1 cellular context compared by ENCODE assay signal in the genomic region with DNA sequence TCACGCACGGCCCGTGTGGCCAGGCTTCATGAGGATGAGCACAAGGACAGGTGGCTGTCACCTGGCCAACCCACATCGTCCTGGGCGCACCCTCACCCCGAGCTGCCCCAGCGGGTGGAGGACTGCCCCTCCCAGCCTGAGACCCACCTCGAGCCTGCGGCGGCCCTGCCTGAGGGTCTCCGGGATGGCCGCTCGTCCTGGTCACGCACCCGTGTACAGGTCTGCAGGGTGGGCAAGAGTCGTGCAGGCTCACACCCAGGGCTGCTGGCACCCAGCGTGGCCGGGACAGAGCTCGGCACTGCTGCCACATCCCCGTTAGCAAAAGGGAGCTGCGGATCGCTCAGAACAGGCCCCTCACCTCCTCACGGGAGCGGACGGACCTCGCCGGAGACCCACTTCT.
TF ChIP-seq lines count a peak whose summit lies in the region.

No MANE protein-coding gene starts in this region.

TF ChIP-seq in HepG2, 621 proteins besides CTCF, POLR2A, EP300 and RAD21:
- TF ChIP-seq, protein P1, sequence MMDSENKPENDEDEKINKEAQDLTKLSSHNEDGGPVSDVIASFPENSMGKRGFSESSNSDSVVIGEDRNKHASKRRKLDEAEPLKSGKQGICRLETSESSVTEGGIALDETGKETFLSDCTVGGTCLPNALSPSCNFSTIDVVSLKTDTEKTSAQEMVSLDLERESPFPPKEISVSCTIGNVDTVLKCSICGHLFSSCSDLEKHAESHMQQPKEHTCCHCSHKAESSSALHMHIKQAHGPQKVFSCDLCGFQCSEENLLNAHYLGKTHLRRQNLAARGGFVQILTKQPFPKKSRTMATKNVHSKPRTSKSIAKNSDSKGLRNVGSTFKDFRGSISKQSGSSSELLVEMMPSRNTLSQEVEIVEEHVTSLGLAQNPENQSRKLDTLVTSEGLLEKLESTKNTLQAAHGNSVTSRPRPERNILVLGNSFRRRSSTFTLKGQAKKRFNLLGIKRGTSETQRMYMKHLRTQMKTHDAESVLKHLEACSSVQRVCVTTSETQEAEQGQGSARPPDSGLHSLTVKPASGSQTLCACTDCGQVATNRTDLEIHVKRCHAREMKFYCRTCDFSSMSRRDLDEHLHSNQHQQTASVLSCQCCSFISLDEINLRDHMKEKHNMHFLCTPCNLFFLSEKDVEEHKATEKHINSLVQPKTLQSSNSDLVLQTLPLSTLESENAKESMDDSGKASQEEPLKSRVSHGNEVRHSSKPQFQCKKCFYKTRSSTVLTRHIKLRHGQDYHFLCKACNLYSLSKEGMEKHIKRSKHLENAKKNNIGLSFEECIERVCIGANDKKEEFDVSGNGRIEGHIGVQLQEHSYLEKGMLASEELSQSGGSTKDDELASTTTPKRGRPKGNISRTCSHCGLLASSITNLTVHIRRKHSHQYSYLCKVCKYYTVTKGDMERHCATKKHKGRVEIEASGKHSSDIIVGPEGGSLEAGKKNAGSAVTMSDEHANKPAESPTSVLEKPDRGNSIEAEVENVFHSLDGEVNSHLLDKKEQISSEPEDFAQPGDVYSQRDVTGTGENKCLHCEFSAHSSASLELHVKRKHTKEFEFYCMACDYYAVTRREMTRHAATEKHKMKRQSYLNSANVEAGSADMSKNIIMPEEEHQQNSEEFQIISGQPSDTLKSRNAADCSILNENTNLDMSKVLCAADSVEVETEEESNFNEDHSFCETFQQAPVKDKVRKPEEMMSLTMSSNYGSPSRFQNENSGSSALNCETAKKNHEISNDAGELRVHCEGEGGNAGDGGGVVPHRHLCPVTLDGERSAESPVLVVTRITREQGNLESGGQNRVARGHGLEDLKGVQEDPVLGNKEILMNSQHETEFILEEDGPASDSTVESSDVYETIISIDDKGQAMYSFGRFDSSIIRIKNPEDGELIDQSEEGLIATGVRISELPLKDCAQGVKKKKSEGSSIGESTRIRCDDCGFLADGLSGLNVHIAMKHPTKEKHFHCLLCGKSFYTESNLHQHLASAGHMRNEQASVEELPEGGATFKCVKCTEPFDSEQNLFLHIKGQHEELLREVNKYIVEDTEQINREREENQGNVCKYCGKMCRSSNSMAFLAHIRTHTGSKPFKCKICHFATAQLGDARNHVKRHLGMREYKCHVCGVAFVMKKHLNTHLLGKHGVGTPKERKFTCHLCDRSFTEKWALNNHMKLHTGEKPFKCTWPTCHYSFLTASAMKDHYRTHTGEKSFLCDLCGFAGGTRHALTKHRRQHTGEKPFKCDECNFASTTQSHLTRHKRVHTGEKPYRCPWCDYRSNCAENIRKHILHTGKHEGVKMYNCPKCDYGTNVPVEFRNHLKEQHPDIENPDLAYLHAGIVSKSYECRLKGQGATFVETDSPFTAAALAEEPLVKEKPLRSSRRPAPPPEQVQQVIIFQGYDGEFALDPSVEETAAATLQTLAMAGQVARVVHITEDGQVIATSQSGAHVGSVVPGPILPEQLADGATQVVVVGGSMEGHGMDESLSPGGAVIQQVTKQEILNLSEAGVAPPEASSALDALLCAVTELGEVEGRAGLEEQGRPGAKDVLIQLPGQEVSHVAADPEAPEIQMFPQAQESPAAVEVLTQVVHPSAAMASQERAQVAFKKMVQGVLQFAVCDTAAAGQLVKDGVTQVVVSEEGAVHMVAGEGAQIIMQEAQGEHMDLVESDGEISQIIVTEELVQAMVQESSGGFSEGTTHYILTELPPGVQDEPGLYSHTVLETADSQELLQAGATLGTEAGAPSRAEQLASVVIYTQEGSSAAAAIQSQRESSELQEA (CRISPR knock-in tag; IDR thresholded peaks at IDR 0.05; ENCODE audit: not compliant biosample characterization) = no peak
- TF ChIP-seq, protein P2, sequence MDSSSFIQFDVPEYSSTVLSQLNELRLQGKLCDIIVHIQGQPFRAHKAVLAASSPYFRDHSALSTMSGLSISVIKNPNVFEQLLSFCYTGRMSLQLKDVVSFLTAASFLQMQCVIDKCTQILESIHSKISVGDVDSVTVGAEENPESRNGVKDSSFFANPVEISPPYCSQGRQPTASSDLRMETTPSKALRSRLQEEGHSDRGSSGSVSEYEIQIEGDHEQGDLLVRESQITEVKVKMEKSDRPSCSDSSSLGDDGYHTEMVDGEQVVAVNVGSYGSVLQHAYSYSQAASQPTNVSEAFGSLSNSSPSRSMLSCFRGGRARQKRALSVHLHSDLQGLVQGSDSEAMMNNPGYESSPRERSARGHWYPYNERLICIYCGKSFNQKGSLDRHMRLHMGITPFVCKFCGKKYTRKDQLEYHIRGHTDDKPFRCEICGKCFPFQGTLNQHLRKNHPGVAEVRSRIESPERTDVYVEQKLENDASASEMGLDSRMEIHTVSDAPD (CRISPR knock-in tag; IDR thresholded peaks at IDR 0.05) = no peak
- TF ChIP-seq U2AF1 (optimal IDR thresholded peaks at IDR 0.05; ENCODE audit: low read depth, low read length) = no peak
- no peak for TF ChIP-seq ZNF724P (CRISPR knock-in tag; IDR thresholded peaks at IDR 0.05; ENCODE audit: borderline replicate concordance)
- TF ChIP-seq RCOR2 (CRISPR knock-in tag; IDR thresholded peaks at IDR 0.05) = no peak
- no peak for TF ChIP-seq ZSCAN20 (CRISPR knock-in tag; IDR thresholded peaks at IDR 0.05; ENCODE audit: borderline replicate concordance)
- TF ChIP-seq, protein P3, sequence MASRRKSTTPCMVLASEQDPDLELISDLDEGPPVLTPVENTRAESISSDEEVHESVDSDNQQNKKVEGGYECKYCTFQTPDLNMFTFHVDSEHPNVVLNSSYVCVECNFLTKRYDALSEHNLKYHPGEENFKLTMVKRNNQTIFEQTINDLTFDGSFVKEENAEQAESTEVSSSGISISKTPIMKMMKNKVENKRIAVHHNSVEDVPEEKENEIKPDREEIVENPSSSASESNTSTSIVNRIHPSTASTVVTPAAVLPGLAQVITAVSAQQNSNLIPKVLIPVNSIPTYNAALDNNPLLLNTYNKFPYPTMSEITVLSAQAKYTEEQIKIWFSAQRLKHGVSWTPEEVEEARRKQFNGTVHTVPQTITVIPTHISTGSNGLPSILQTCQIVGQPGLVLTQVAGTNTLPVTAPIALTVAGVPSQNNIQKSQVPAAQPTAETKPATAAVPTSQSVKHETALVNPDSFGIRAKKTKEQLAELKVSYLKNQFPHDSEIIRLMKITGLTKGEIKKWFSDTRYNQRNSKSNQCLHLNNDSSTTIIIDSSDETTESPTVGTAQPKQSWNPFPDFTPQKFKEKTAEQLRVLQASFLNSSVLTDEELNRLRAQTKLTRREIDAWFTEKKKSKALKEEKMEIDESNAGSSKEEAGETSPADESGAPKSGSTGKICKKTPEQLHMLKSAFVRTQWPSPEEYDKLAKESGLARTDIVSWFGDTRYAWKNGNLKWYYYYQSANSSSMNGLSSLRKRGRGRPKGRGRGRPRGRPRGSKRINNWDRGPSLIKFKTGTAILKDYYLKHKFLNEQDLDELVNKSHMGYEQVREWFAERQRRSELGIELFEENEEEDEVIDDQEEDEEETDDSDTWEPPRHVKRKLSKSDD (CRISPR knock-in tag; IDR thresholded peaks at IDR 0.05; ENCODE audit: low read depth) = no peak
- TF ChIP-seq, protein P4, sequence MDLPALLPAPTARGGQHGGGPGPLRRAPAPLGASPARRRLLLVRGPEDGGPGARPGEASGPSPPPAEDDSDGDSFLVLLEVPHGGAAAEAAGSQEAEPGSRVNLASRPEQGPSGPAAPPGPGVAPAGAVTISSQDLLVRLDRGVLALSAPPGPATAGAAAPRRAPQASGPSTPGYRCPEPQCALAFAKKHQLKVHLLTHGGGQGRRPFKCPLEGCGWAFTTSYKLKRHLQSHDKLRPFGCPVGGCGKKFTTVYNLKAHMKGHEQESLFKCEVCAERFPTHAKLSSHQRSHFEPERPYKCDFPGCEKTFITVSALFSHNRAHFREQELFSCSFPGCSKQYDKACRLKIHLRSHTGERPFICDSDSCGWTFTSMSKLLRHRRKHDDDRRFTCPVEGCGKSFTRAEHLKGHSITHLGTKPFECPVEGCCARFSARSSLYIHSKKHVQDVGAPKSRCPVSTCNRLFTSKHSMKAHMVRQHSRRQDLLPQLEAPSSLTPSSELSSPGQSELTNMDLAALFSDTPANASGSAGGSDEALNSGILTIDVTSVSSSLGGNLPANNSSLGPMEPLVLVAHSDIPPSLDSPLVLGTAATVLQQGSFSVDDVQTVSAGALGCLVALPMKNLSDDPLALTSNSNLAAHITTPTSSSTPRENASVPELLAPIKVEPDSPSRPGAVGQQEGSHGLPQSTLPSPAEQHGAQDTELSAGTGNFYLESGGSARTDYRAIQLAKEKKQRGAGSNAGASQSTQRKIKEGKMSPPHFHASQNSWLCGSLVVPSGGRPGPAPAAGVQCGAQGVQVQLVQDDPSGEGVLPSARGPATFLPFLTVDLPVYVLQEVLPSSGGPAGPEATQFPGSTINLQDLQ (CRISPR knock-in tag; IDR thresholded peaks at IDR 0.05) = no peak
- TF ChIP-seq, protein P5, sequence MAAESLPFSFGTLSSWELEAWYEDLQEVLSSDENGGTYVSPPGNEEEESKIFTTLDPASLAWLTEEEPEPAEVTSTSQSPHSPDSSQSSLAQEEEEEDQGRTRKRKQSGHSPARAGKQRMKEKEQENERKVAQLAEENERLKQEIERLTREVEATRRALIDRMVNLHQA (CRISPR knock-in tag; IDR thresholded peaks at IDR 0.05) = no peak
- TF ChIP-seq, protein P6, sequence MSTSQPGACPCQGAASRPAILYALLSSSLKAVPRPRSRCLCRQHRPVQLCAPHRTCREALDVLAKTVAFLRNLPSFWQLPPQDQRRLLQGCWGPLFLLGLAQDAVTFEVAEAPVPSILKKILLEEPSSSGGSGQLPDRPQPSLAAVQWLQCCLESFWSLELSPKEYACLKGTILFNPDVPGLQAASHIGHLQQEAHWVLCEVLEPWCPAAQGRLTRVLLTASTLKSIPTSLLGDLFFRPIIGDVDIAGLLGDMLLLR (CRISPR knock-in tag; IDR thresholded peaks at IDR 0.05) = no peak
- TF ChIP-seq ZNF33A (CRISPR knock-in tag; IDR thresholded peaks at IDR 0.05; ENCODE audit: borderline replicate concordance) = no peak
- no peak for TF ChIP-seq ZNF547 (CRISPR knock-in tag; IDR thresholded peaks at IDR 0.05)
TF ChIP-seq in HepG2: peak in this region for 0.
